26 cellular contexts compared by ENCODE assay signal in genomic region chr11:95324826-95325225, GRCh38.
"Had no signal": no experiment of that assay in that cellular context is flagged by ENCODE, and none has a peak within 500 bp of the region (broad histone marks: within the 10 kb centered on the region; RNA-seq: fewer than 3 reads in every experiment).

No MANE protein-coding gene starts in this region.

- H3K36me3 Mint-ChIP-seq: activated naive CD8-positive, alpha-beta T cell; natural killer cell had no signal

- H3K9me3 ChIP-seq: body of pancreas, colonic mucosa, left ventricle myocardium inferior, thoracic aorta, uterus had no signal

- H3K27me3 ChIP-seq: body of pancreas, colonic mucosa, uterus had no signal

- H3K9me3 Mint-ChIP-seq: activated T-cell treated with anti-CD3 and anti-CD28 coated beads, Interleukin-2, amount 50 U/mL, for 4 hours; activated T-helper 17 cell treated with anti-CD3 and anti-CD28 coated beads, Interleukin-2, amount 50 U/mL, for 72 hours; natural killer cell; T-helper 2 cell treated with Interferon-gamma antibody and Interleukin-4, amounts not matched to agents 5 μg/mL and 100 μg/mL, for 36 hours had no signal

- ATAC-seq: activated CD4-positive, alpha-beta T cell treated with anti-CD3 and anti-CD28 coated beads for 36 hours; activated T-cell treated with anti-CD3 and anti-CD28 coated beads, Interleukin-2, amount 50 U/mL, for 4 hours; activated T-helper 17 cell treated with anti-CD3 and anti-CD28 coated beads, Interleukin-2, amount 50 U/mL, for 72 hours; body of pancreas; natural killer cell; right cardiac atrium had no signal

- H3K4me3 ChIP-seq: body of pancreas, colonic mucosa, left ventricle myocardium inferior, lung, thoracic aorta, uterus had no signal

- H3K27ac Mint-ChIP-seq: activated CD4-positive, alpha-beta T cell treated with anti-CD3 and anti-CD28 coated beads for 36 hours; activated naive CD8-positive, alpha-beta T cell; activated T-helper 17 cell treated with anti-CD3 and anti-CD28 coated beads, Interleukin-2, amount 50 U/mL, for 72 hours; natural killer cell; T-helper 2 cell treated with Interferon-gamma antibody and Interleukin-4, amounts not matched to agents 5 μg/mL and 100 μg/mL, for 36 hours; type B pancreatic cell had no signal

- H3K4me3 Mint-ChIP-seq: activated CD4-positive, alpha-beta T cell treated with anti-CD3 and anti-CD28 coated beads for 36 hours; activated naive CD8-positive, alpha-beta T cell; activated T-cell treated with anti-CD3 and anti-CD28 coated beads, Interleukin-2, amount 50 U/mL, for 4 hours; activated T-helper 17 cell treated with anti-CD3 and anti-CD28 coated beads, Interleukin-2, amount 50 U/mL, for 72 hours; natural killer cell; T-helper 2 cell treated with Interferon-gamma antibody and Interleukin-4, amounts not matched to agents 5 μg/mL and 100 μg/mL, for 36 hours; type B pancreatic cell had no signal

- H3K4me1 Mint-ChIP-seq: activated T-helper 17 cell treated with anti-CD3 and anti-CD28 coated beads, Interleukin-2, amount 50 U/mL, for 72 hours; natural killer cell had no signal

- H3K36me3 ChIP-seq: colonic mucosa, left ventricle myocardium inferior, thoracic aorta, uterus had no signal

- H3K27me3 Mint-ChIP-seq: activated T-helper 17 cell treated with anti-CD3 and anti-CD28 coated beads, Interleukin-2, amount 50 U/mL, for 72 hours; type B pancreatic cell had no signal

- H3K27ac ChIP-seq: body of pancreas, colonic mucosa, left ventricle myocardium inferior, thoracic aorta, uterus had no signal

- DNase-seq: activated CD4-positive, alpha-beta T cell treated with anti-CD3 and anti-CD28 coated beads for 36 hours; activated CD4-positive, CD25-positive, alpha-beta regulatory T cell; activated T-cell treated with anti-CD3 and anti-CD28 coated beads, Interleukin-2, amount 50 U/mL, for 4 hours; anterior cingulate cortex; body of pancreas; cerebellar nuclear complex; colonic mucosa; effector CD8-positive, alpha-beta T cell; glutamatergic neuron; islet precursor cell; left ventricle myocardium inferior; mesendoderm; natural killer cell; posterior cingulate gyrus; right cardiac atrium; stimulated activated CD4-positive, alpha-beta T cell treated with anti-CD3 and anti-CD28 coated beads, Interleukin-15, amount 100 ng/mL, for 24 hours; stimulated activated CD4-positive, alpha-beta T cell treated with anti-CD3 and anti-CD28 coated beads, Interleukin-2, amount 100 ng/mL, for 24 hours; stimulated activated naive CD4-positive, alpha-beta T cell treated with Interleukin-2 at 50 U/mL for 16 hours; T-helper 1 cell; uterus had no signal

- H3K4me1 ChIP-seq: body of pancreas, colonic mucosa, uterus had no signal
